In genomic region chr13:26485786-26486185, GRCh38 we compare ENCODE assay signal across 16 cellular contexts.
DNase-seq lines count a peak whose midpoint lies in the region; ATAC-seq and TF ChIP-seq lines count a peak whose summit lies in the region.
"Had no signal": no experiment of that assay in that cellular context is flagged by ENCODE, and none has a peak within 500 bp of the region (broad histone marks: within the 10 kb centered on the region; RNA-seq: fewer than 3 reads in every experiment).

No MANE protein-coding gene starts in this region.

- H3K36me3 Mint-ChIP-seq in H9 (ENCODE audit: insufficient read depth in 1 of 3, low read depth in 3 of 3) = no peaks in the 10 kb centered on the region
- H3K36me3 Mint-ChIP-seq: activated CD4-positive, alpha-beta memory T cell treated with anti-CD3 and anti-CD28 coated beads for 36 hours; type B pancreatic cell had no signal

- H3K9me3 ChIP-seq in H9 (ENCODE audit: control insufficient read depth, low read depth, low read length) = no peaks in the 10 kb centered on the region
- H3K9me3 ChIP-seq: adrenal gland, MG63 had no signal

- no peak overlapping the region for H3K4me2 ChIP-seq in H9 (ENCODE audit: insufficient read depth, insufficient read length, low read length)

- H4K20me1 ChIP-seq in H9 (ENCODE audit: control insufficient read depth, insufficient read depth, insufficient read length) = no peaks in the 10 kb centered on the region

- H3T11ph ChIP-seq in H9 (ENCODE audit: low read length) = no peak overlapping the region

- no peaks in the 10 kb centered on the region for H3K36me3 ChIP-seq in H7 (replicated peaks; ENCODE audit: control insufficient read depth, insufficient read depth, low read length)
- H3K36me3 ChIP-seq: adrenal gland, MG63 had no signal

- H3K27me3 ChIP-seq in H7 (ENCODE audit: control insufficient read depth, insufficient read depth, low read length) (no peaks in the 10 kb centered on the region), H9 (ENCODE audit: insufficient read depth, low read length) (no peaks in the 10 kb centered on the region)
- H3K27me3 ChIP-seq: adrenal gland, MG63 had no signal

- H3K14ac ChIP-seq in H9 (ENCODE audit: insufficient read depth, low read length) = no peak overlapping the region; the same call in 1 of the 2 replicates

- H3K18ac ChIP-seq in H9 (ENCODE audit: insufficient read length, low read depth, low read length) = no peak overlapping the region

- no peak overlapping the region for H2BK15ac ChIP-seq in H9 (ENCODE audit: low read depth, low read length)

- no peaks in the 10 kb centered on the region for H3K79me1 ChIP-seq in H9 (ENCODE audit: insufficient read depth, low read depth, low read length, poor library complexity, severe bottlenecking)

- no peak overlapping the region for H4K5ac ChIP-seq in H9 (ENCODE audit: insufficient read length, low read depth, low read length)

- H3K9me3 Mint-ChIP-seq in H9 = no peaks in the 10 kb centered on the region
- H3K9me3 Mint-ChIP-seq: activated CD4-positive, alpha-beta memory T cell treated with anti-CD3 and anti-CD28 coated beads for 36 hours; type B pancreatic cell had no signal

- 51 to 57% methylated on average over 9 of the region's 9 CpGs for WGBS in lower leg skin, 2 donors
- WGBS in H9 (ENCODE audit: extremely low coverage, insufficient read length, low lambda C conversion rate) = no CpG with 5 or more reads among the region's 9 CpGs

- H2BK5ac ChIP-seq in H9 (ENCODE audit: insufficient read length, low read length) = no peak overlapping the region

- peak; percentile 38 for DNase-seq in H7
- DNase-seq in cerebellar nuclear complex (lab: John Stamatoyannopoulos, UW) = peak; percentile 27 to 34
- peak; percentile 57 to 92 for DNase-seq in lower leg skin (ENCODE audit: low spot score in 2 of 2)
- DNase-seq in substantia nigra (lab: John Stamatoyannopoulos, UW) = peak in 15 of 49 donors; percentile 4 to 64 (median 17)
- DNase-seq in islet precursor cell = no peak
- DNase-seq in H9 = no peak
- DNase-seq: activated CD4-positive, alpha-beta memory T cell treated with anti-CD3 and anti-CD28 coated beads for 36 hours; adrenal gland; glutamatergic neuron; MG63; NCI-H1930; NCI-H510A; small intestine had no signal

- no peak overlapping the region for H3K4me3 Mint-ChIP-seq in H9
- H3K4me3 Mint-ChIP-seq: activated CD4-positive, alpha-beta memory T cell treated with anti-CD3 and anti-CD28 coated beads for 36 hours; type B pancreatic cell had no signal

- TF ChIP-seq POLR2A in lower leg skin (IDR thresholded peaks at IDR 0.05) = no peak

- intact Hi-C loops in lower leg skin (cut with DNase I; ENCODE audit: low total_unique reads) = loop anchor here (5.0 kb wide), 1 partner anchor 212 kb away; no protein-coding TSS in a partner anchor

- H3K9ac ChIP-seq in H9 (ENCODE audit: extremely low read depth, insufficient read length, low read length) = no peak overlapping the region

- no peak overlapping the region for H2AK5ac ChIP-seq in H9 (ENCODE audit: insufficient read length, low read length)

- H3K4me1 ChIP-seq in H9 (ENCODE audit: insufficient read depth, low read length) = no peaks in the 10 kb centered on the region
- H3K4me1 ChIP-seq: adrenal gland had no signal

- no peak overlapping the region for H3K23ac ChIP-seq in H9 (ENCODE audit: insufficient read length, low read depth, low read length)

- H2BK12ac ChIP-seq in H9 (ENCODE audit: insufficient read length, low read depth, low read length) = no peak overlapping the region

- no peak overlapping the region for H3K4ac ChIP-seq in H9 (ENCODE audit: low read depth, low read length)

- H2BK120ac ChIP-seq in H9 (ENCODE audit: low read depth, low read length, poor library complexity, severe bottlenecking) = no peak overlapping the region

- H3K4me1 Mint-ChIP-seq in H9 = peaks cover 7% of the 10 kb centered on the region in 2 experiments; a peak in 2 of 4 replicates

- no peak overlapping the region for H4K8ac ChIP-seq in H9 (replicated peaks; ENCODE audit: insufficient read length, low read depth, low read length)

- no peaks in the 10 kb centered on the region for H3K79me2 ChIP-seq in H9 (ENCODE audit: insufficient read depth, low read length)

- no peak overlapping the region for H4K91ac ChIP-seq in H9 (ENCODE audit: insufficient read length, low read depth, low read length)

- no peak overlapping the region for H2BK20ac ChIP-seq in H9 (ENCODE audit: low read depth, low read length, poor library complexity, severe bottlenecking)

- ATAC-seq in GM19023 (IDR thresholded peaks at IDR 0.05; ENCODE audit: unreplicated experiment) (no peak), GM21447 (IDR thresholded peaks at IDR 0.05; ENCODE audit: unreplicated experiment) (no peak)

- H3K4me3 ChIP-seq in H7 (ENCODE audit: insufficient read depth, low read depth, low read length) (no peak overlapping the region), lower leg skin (ENCODE audit: low read depth, poor library complexity, severe bottlenecking) (no peak overlapping the region)
- H3K4me3 ChIP-seq: adrenal gland, MG63 had no signal

- H3K23me2 ChIP-seq in H9 (ENCODE audit: insufficient read length, low read depth, low read length, poor library complexity, severe bottlenecking) = no peaks in the 10 kb centered on the region

- peak overlapping the region; percentile 30 for H3K27ac ChIP-seq in substantia nigra (ENCODE audit: low read depth, low read length, poor library complexity, severe bottlenecking)
- H3K27ac ChIP-seq in H9 (ENCODE audit: insufficient read length, low read depth, low read length) = no peak overlapping the region
- H3K27ac ChIP-seq: adrenal gland had no signal

- H3K27ac Mint-ChIP-seq in H9 = peak overlapping the region in 1 of 3 experiments; percentile 76; a peak in 1 of 7 replicates
- H3K27ac Mint-ChIP-seq: activated CD4-positive, alpha-beta memory T cell treated with anti-CD3 and anti-CD28 coated beads for 36 hours; type B pancreatic cell had no signal

- H3K56ac ChIP-seq in H9 (ENCODE audit: insufficient read length, low read depth, low read length) = no peak overlapping the region

- TF ChIP-seq CTCF in lower leg skin (IDR thresholded peaks at IDR 0.05) (no peak), H9 (conservative IDR thresholded peaks at IDR 0.05) (no peak)

- no peak overlapping the region for H2AFZ ChIP-seq in H9 (ENCODE audit: low read length)

- peaks cover 3% of the 10 kb centered on the region; the same call in 1 of the 2 replicates for H3K27me3 Mint-ChIP-seq in H9 (ENCODE audit: low read depth)

Comparison
In these comparisons a context has a peak if more than half of its experiments do, and no peak if none do; other contexts are left out.
1. DNase-seq: peak in H7 (single experiment), cerebellar nuclear complex (2 of 2) and lower leg skin (2 of 2); none in islet precursor cell (single experiment) and H9 (single experiment).